16 cellular contexts compared by ENCODE assay signal in genomic region chr3:193978446-193978845, GRCh38.
DNase-seq lines count a peak whose midpoint lies in the region; ATAC-seq, FAIRE-seq and TF ChIP-seq lines count a peak whose summit lies in the region.
"Had no signal": no experiment of that assay in that cellular context is flagged by ENCODE, and none has a peak within 500 bp of the region (broad histone marks: within the 10 kb centered on the region; RNA-seq: fewer than 3 reads in every experiment).

No MANE protein-coding gene starts in this region.

- POLR2A ChIA-PET in RWPE1 (lab: Yijun Ruan, JAX; ENCODE audit: low non-redundant PET), result no interaction called here

- H3K9me1 ChIP-seq in keratinocyte (ENCODE audit: control insufficient read depth, extremely low read depth, insufficient read depth, low read length), result no peaks in the 10 kb centered on the region

- H4K20me1 ChIP-seq in keratinocyte (ENCODE audit: control insufficient read depth, extremely low read depth, insufficient read depth, low read length), result no peaks in the 10 kb centered on the region
- H4K20me1 ChIP-seq: BLaER1 had no signal

- H3K4me3 ChIP-seq in epithelial cell of esophagus (ENCODE audit: low read length) (no peak overlapping the region), keratinocyte (ENCODE audit: control insufficient read depth in 2 of 3, extremely low read depth in 1 of 3, insufficient read depth in 2 of 3, low read depth in 1 of 3, low read length in 3 of 3) (no peak overlapping the region)
- H3K4me3 ChIP-seq: BLaER1, PC-9 had no signal

- no peaks in the 10 kb centered on the region for H3K79me2 ChIP-seq in keratinocyte (ENCODE audit: control insufficient read depth, insufficient read depth, low read length)

- no peak for FAIRE-seq in keratinocyte (lab: Jason Lieb, UNC)

- peaks cover 23% of the 10 kb centered on the region for H3K4me1 ChIP-seq in keratinocyte (ENCODE audit: control insufficient read depth, extremely low read depth, insufficient read depth, low read length)

- H3K9ac ChIP-seq in keratinocyte (ENCODE audit: control insufficient read depth, extremely low read depth, insufficient read depth, low read length), result no peak overlapping the region
- H3K9ac ChIP-seq: BLaER1 had no signal

- H3K9me3 ChIP-seq in keratinocyte (ENCODE audit: control insufficient read depth, low read depth, low read length), result no peaks in the 10 kb centered on the region
- H3K9me3 ChIP-seq: BLaER1 had no signal

- H2AFZ ChIP-seq in keratinocyte (ENCODE audit: control insufficient read depth, low read length), result peak overlapping the region; percentile 20
- H2AFZ ChIP-seq: PC-9 had no signal

- H3K27ac ChIP-seq in RWPE1 (peak overlapping the region; percentile 53), keratinocyte (ENCODE audit: control insufficient read depth, insufficient read depth, low read length) (peak overlapping the region; percentile 30)
- H3K27ac ChIP-seq: BLaER1, PC-9 had no signal

- TF ChIP-seq CTCF in RWPE1 (conservative IDR thresholded peaks at IDR 0.05; ENCODE audit: low read depth), result no peak
- TF ChIP-seq CTCF in epithelial cell of esophagus (IDR thresholded peaks at IDR 0.05; ENCODE audit: insufficient read depth, low read depth, low read length, missing control alignments), result no peak
- no peak for TF ChIP-seq CTCF in keratinocyte (optimal IDR thresholded peaks at IDR 0.05 in 1 of 3, IDR thresholded peaks at IDR 0.05 in 1 of 3, conservative IDR thresholded peaks at IDR 0.05 in 1 of 3; ENCODE audit: extremely low read depth in 1 of 3, insufficient read depth in 2 of 3, low read length in 3 of 3)

- dilution Hi-C loops in keratinocyte (cut with MboI; ENCODE audit: extremely low pct_ligation_motif_present, low sequenced_read_pairs), result no loop called here

- peak overlapping the region; percentile 52 for H3K4me2 ChIP-seq in keratinocyte (ENCODE audit: control insufficient read depth, extremely low read depth, insufficient read depth, low read depth, low read length)
- H3K4me2 ChIP-seq: PC-9 had no signal

- ATAC-seq in HG03159 (IDR thresholded peaks at IDR 0.05; ENCODE audit: unreplicated experiment) (no peak), HG02852 (IDR thresholded peaks at IDR 0.05; ENCODE audit: unreplicated experiment) (no peak), HG03439 (IDR thresholded peaks at IDR 0.05; ENCODE audit: unreplicated experiment) (no peak)

- CTCF ChIA-PET in RWPE1 (lab: Yijun Ruan, JAX), result interaction anchor here (0.9 kb wide), 1 partner anchor 8 kb away, joined by 3 read pairs; no protein-coding TSS in a partner anchor

- H3K27me3 ChIP-seq in keratinocyte (ENCODE audit: control insufficient read depth, extremely low read depth, insufficient read depth, low read length), result no peaks in the 10 kb centered on the region
- H3K27me3 ChIP-seq: BLaER1 had no signal

- no peak for DNase-seq in RWPE1 (ENCODE audit: low spot score)
- DNase-seq in epithelial cell of esophagus (ENCODE audit: low read depth), result peak; percentile 67
- no peak for DNase-seq in keratinocyte (ENCODE audit: low read depth, low spot score)
- no peak for DNase-seq in retina
- DNase-seq: COR-L47, DMS53, H7, NCI-H146, NCI-H2107, NCI-H226, NCI-H69, PC-9 had no signal

- H3K36me3 ChIP-seq in keratinocyte (ENCODE audit: control insufficient read depth in 2 of 2, extremely low read depth in 1 of 2, insufficient read depth in 2 of 2, low read length in 2 of 2), result no peaks in the 10 kb centered on the region
- H3K36me3 ChIP-seq: BLaER1 had no signal
